ENCODE assay signal across 3 cellular contexts in the genomic region with DNA sequence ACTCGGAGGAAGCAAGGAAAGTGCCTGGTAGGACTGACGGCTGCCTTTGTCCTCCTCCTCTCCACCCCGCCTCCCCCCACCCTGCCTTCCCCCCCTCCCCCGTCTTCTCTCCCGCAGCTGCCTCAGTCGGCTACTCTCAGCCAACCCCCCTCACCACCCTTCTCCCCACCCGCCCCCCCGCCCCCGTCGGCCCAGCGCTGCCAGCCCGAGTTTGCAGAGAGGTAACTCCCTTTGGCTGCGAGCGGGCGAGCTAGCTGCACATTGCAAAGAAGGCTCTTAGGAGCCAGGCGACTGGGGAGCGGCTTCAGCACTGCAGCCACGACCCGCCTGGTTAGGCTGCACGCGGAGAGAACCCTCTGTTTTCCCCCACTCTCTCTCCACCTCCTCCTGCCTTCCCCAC.
TF ChIP-seq lines count a peak whose summit lies in the region.

No MANE protein-coding gene starts in this region.

TF ChIP-seq in liver, 16 proteins besides CTCF, POLR2A, EP300 and RAD21:
- TF ChIP-seq, protein P1, sequence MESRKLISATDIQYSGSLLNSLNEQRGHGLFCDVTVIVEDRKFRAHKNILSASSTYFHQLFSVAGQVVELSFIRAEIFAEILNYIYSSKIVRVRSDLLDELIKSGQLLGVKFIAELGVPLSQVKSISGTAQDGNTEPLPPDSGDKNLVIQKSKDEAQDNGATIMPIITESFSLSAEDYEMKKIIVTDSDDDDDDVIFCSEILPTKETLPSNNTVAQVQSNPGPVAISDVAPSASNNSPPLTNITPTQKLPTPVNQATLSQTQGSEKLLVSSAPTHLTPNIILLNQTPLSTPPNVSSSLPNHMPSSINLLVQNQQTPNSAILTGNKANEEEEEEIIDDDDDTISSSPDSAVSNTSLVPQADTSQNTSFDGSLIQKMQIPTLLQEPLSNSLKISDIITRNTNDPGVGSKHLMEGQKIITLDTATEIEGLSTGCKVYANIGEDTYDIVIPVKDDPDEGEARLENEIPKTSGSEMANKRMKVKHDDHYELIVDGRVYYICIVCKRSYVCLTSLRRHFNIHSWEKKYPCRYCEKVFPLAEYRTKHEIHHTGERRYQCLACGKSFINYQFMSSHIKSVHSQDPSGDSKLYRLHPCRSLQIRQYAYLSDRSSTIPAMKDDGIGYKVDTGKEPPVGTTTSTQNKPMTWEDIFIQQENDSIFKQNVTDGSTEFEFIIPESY (IDR thresholded peaks at IDR 0.05): no peak
- no peak for TF ChIP-seq HNF4A (conservative IDR thresholded peaks at IDR 0.05)
- TF ChIP-seq HNF4G (IDR thresholded peaks at IDR 0.05): no peak
- TF ChIP-seq, protein P2, sequence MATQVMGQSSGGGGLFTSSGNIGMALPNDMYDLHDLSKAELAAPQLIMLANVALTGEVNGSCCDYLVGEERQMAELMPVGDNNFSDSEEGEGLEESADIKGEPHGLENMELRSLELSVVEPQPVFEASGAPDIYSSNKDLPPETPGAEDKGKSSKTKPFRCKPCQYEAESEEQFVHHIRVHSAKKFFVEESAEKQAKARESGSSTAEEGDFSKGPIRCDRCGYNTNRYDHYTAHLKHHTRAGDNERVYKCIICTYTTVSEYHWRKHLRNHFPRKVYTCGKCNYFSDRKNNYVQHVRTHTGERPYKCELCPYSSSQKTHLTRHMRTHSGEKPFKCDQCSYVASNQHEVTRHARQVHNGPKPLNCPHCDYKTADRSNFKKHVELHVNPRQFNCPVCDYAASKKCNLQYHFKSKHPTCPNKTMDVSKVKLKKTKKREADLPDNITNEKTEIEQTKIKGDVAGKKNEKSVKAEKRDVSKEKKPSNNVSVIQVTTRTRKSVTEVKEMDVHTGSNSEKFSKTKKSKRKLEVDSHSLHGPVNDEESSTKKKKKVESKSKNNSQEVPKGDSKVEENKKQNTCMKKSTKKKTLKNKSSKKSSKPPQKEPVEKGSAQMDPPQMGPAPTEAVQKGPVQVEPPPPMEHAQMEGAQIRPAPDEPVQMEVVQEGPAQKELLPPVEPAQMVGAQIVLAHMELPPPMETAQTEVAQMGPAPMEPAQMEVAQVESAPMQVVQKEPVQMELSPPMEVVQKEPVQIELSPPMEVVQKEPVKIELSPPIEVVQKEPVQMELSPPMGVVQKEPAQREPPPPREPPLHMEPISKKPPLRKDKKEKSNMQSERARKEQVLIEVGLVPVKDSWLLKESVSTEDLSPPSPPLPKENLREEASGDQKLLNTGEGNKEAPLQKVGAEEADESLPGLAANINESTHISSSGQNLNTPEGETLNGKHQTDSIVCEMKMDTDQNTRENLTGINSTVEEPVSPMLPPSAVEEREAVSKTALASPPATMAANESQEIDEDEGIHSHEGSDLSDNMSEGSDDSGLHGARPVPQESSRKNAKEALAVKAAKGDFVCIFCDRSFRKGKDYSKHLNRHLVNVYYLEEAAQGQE (IDR thresholded peaks at IDR 0.05): no peak
- TF ChIP-seq RXRA (IDR thresholded peaks at IDR 0.05): no peak
- no peak for TF ChIP-seq GABPA (IDR thresholded peaks at IDR 0.05 in 1 of 2, conservative IDR thresholded peaks at IDR 0.05 in 1 of 2)
- no peak for TF ChIP-seq FOXA2 (IDR thresholded peaks at IDR 0.05)
- no peak for TF ChIP-seq JUND (IDR thresholded peaks at IDR 0.05)
TF ChIP-seq in liver: peak in this region for 0.

TF ChIP-seq in HepG2, 621 proteins besides CTCF, POLR2A, EP300 and RAD21:
- TF ChIP-seq KDM3A (CRISPR knock-in tag; IDR thresholded peaks at IDR 0.05; ENCODE audit: low read depth) (no peak), SETDB1 (CRISPR knock-in tag; IDR thresholded peaks at IDR 0.05; ENCODE audit: borderline replicate concordance) (no peak), SAFB2 (CRISPR knock-in tag; IDR thresholded peaks at IDR 0.05; ENCODE audit: borderline replicate concordance, low read depth) (no peak), BRD4 (CRISPR knock-in tag; IDR thresholded peaks at IDR 0.05) (no peak), ZNF670 (CRISPR knock-in tag; IDR thresholded peaks at IDR 0.05; ENCODE audit: borderline replicate concordance) (no peak), ZNF138 (CRISPR knock-in tag; IDR thresholded peaks at IDR 0.05; ENCODE audit: low read depth) (no peak), ZNF12 (CRISPR knock-in tag; IDR thresholded peaks at IDR 0.05) (no peak), ZNF781 (CRISPR knock-in tag; IDR thresholded peaks at IDR 0.05; ENCODE audit: borderline replicate concordance, not compliant biosample characterization) (no peak), NR1H2 (CRISPR knock-in tag; IDR thresholded peaks at IDR 0.05; ENCODE audit: borderline replicate concordance, low read depth) (no peak), ZNF510 (CRISPR knock-in tag; IDR thresholded peaks at IDR 0.05; ENCODE audit: low read depth) (no peak), RFX1 (IDR thresholded peaks at IDR 0.05) (no peak), PHF5A (CRISPR knock-in tag; IDR thresholded peaks at IDR 0.05; ENCODE audit: low read depth, unreplicated experiment) (no peak), ZNF616 (CRISPR knock-in tag; IDR thresholded peaks at IDR 0.05; ENCODE audit: low read depth) (no peak), PCBP1 (IDR thresholded peaks at IDR 0.05; ENCODE audit: borderline replicate concordance, low read depth, low read length) (no peak), ETV6 (CRISPR knock-in tag; conservative IDR thresholded peaks at IDR 0.05) (no peak)
- TF ChIP-seq, protein P3, sequence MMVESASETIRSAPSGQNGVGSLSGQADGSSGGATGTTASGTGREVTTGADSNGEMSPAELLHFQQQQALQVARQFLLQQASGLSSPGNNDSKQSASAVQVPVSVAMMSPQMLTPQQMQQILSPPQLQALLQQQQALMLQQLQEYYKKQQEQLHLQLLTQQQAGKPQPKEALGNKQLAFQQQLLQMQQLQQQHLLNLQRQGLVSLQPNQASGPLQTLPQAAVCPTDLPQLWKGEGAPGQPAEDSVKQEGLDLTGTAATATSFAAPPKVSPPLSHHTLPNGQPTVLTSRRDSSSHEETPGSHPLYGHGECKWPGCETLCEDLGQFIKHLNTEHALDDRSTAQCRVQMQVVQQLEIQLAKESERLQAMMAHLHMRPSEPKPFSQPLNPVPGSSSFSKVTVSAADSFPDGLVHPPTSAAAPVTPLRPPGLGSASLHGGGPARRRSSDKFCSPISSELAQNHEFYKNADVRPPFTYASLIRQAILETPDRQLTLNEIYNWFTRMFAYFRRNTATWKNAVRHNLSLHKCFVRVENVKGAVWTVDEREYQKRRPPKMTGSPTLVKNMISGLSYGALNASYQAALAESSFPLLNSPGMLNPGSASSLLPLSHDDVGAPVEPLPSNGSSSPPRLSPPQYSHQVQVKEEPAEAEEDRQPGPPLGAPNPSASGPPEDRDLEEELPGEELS (CRISPR knock-in tag; IDR thresholded peaks at IDR 0.05): no peak
- TF ChIP-seq, protein P4, sequence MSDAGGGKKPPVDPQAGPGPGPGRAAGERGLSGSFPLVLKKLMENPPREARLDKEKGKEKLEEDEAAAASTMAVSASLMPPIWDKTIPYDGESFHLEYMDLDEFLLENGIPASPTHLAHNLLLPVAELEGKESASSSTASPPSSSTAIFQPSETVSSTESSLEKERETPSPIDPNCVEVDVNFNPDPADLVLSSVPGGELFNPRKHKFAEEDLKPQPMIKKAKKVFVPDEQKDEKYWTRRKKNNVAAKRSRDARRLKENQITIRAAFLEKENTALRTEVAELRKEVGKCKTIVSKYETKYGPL (CRISPR knock-in tag; IDR thresholded peaks at IDR 0.05): no peak
- TF ChIP-seq, protein P5, sequence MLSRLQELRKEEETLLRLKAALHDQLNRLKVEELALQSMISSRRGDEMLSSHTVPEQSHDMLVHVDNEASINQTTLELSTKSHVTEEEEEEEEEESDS (CRISPR knock-in tag; IDR thresholded peaks at IDR 0.05; ENCODE audit: borderline replicate concordance): no peak
- TF ChIP-seq, protein P6, sequence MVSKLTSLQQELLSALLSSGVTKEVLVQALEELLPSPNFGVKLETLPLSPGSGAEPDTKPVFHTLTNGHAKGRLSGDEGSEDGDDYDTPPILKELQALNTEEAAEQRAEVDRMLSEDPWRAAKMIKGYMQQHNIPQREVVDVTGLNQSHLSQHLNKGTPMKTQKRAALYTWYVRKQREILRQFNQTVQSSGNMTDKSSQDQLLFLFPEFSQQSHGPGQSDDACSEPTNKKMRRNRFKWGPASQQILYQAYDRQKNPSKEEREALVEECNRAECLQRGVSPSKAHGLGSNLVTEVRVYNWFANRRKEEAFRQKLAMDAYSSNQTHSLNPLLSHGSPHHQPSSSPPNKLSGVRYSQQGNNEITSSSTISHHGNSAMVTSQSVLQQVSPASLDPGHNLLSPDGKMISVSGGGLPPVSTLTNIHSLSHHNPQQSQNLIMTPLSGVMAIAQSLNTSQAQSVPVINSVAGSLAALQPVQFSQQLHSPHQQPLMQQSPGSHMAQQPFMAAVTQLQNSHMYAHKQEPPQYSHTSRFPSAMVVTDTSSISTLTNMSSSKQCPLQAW (CRISPR knock-in tag; IDR thresholded peaks at IDR 0.05): no peak
TF ChIP-seq in HepG2: peak in this region for 0.

TF ChIP-seq in H1, 55 proteins besides CTCF, POLR2A, EP300 and RAD21:
- TF ChIP-seq, protein P7, sequence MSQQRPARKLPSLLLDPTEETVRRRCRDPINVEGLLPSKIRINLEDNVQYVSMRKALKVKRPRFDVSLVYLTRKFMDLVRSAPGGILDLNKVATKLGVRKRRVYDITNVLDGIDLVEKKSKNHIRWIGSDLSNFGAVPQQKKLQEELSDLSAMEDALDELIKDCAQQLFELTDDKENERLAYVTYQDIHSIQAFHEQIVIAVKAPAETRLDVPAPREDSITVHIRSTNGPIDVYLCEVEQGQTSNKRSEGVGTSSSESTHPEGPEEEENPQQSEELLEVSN (IDR thresholded peaks at IDR 0.05): peak; percentile 29; the same call in 1 of the 2 replicates
- TF ChIP-seq GABPA (IDR thresholded peaks at IDR 0.05; ENCODE audit: borderline replicate concordance, insufficient read depth, low read length) (no peak), SIX5 (IDR thresholded peaks at IDR 0.05; ENCODE audit: low read depth, low read length) (no peak), GTF2F1 (IDR thresholded peaks at IDR 0.05; ENCODE audit: borderline replicate concordance, low read depth, low read length) (no peak), JUN (IDR thresholded peaks at IDR 0.05; ENCODE audit: low read depth, low read length) (no peak), TEAD4 (IDR thresholded peaks at IDR 0.05; ENCODE audit: low read depth, low read length) (no peak), RBBP5 (IDR thresholded peaks at IDR 0.05; ENCODE audit: borderline replicate concordance, low read depth, low read length) (no peak), KDM4A (IDR thresholded peaks at IDR 0.05; ENCODE audit: low read depth, low read length, severe bottlenecking) (no peak)
- TF ChIP-seq, protein P8, sequence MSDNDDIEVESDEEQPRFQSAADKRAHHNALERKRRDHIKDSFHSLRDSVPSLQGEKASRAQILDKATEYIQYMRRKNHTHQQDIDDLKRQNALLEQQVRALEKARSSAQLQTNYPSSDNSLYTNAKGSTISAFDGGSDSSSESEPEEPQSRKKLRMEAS (IDR thresholded peaks at IDR 0.05): peak; percentile 43
